Comparison of ENCODE assay signal across 8 cellular contexts in genomic region chr10:100728928-100729876, GRCh38. TPM values are rescaled to one million over a fixed set of nuclear protein-coding genes. Genes with fewer than 3 reads are reported as not detected.
DNase-seq lines count a peak whose midpoint lies in the region; ATAC-seq and TF ChIP-seq lines count a peak whose summit lies in the region.

No MANE protein-coding gene starts in this region.

- H3K9me3 ChIP-seq in OCI-LY1 (ENCODE audit: low read length) = no peaks in the 10 kb centered on the region
- no peaks in the 10 kb centered on the region for H3K9me3 ChIP-seq in prostate gland

- H3K4me3 ChIP-seq in OCI-LY1 (ENCODE audit: low read depth, low read length, poor library complexity, severe bottlenecking) (no peak overlapping the region), prostate gland (no peak overlapping the region)

- no peak overlapping the region for H3K4me2 ChIP-seq in OCI-LY1 (ENCODE audit: low read length)

- H3K4me3 Mint-ChIP-seq in osteocyte (ENCODE audit: unreplicated experiment) = peak overlapping the region; percentile 76

- peaks cover 31% of the 10 kb centered on the region for H3K4me1 Mint-ChIP-seq in osteocyte (ENCODE audit: unreplicated experiment)

- no peaks in the 10 kb centered on the region for H3K36me3 Mint-ChIP-seq in osteocyte (ENCODE audit: unreplicated experiment)

- TF ChIP-seq CTCF in OCI-LY1 (IDR thresholded peaks at IDR 0.05; ENCODE audit: low read length) = peak; percentile 11; the same call in 1 of the 2 replicates
- peak; percentile 45 for TF ChIP-seq CTCF in osteocyte (IDR thresholded peaks at IDR 0.05)
- peak in 1 of 4 experiments; percentile 11 for TF ChIP-seq CTCF in prostate gland (IDR thresholded peaks at IDR 0.05)

- ATAC-seq in GM19351 (IDR thresholded peaks at IDR 0.05; ENCODE audit: unreplicated experiment) (no peak), HG02885 (IDR thresholded peaks at IDR 0.05; ENCODE audit: poor library complexity, unreplicated experiment) (no peak)

- H3K36me3 ChIP-seq in OCI-LY1 (ENCODE audit: insufficient read depth, low read length) = no peaks in the 10 kb centered on the region
- no peaks in the 10 kb centered on the region for H3K36me3 ChIP-seq in prostate gland

- H3K27me3 ChIP-seq in OCI-LY1 (ENCODE audit: insufficient read depth, low read length) = no peaks in the 10 kb centered on the region
- peaks cover 56% of the 10 kb centered on the region for H3K27me3 ChIP-seq in prostate gland (replicated peaks; ENCODE audit: insufficient read depth)

- H3K9me2 ChIP-seq in OCI-LY1 (ENCODE audit: low read depth, low read length) = no peaks in the 10 kb centered on the region

- DNase-seq in stimulated activated CD4-positive, alpha-beta T cell treated with anti-CD3 and anti-CD28 coated beads, Interleukin-1b, Interleukin-23, amount 100 ng/mL, for 48 hours = peak; percentile 28
- DNase-seq in stimulated activated CD4-positive, alpha-beta T cell treated with anti-CD3 and anti-CD28 coated beads, Interleukin-4, amount 100 ng/mL, for 4 hours = no peak
- DNase-seq in dermis blood vessel endothelial cell = peak; percentile 39
- no peak for DNase-seq in osteocyte (ENCODE audit: extremely low spot score, unreplicated experiment)
- no peak for DNase-seq in prostate gland (ENCODE audit: low spot score)

- H4K20me1 ChIP-seq in OCI-LY1 (ENCODE audit: insufficient read depth, low read length) = no peaks in the 10 kb centered on the region

- H3K27ac Mint-ChIP-seq in osteocyte (ENCODE audit: unreplicated experiment) = no peak overlapping the region

- no peak overlapping the region for H3K9ac ChIP-seq in OCI-LY1 (ENCODE audit: low read length)

- intact Hi-C loops in prostate gland (cut with DNase I) = no loop called here

- 3% methylated on average over 39 of the region's 46 CpGs for WGBS in prostate gland

- H3K27me3 Mint-ChIP-seq in osteocyte (ENCODE audit: unreplicated experiment) = peaks cover 86% of the 10 kb centered on the region

- no peak overlapping the region for H3K27ac ChIP-seq in OCI-LY1 (ENCODE audit: low read depth, low read length, poor library complexity, severe bottlenecking)
- H3K27ac ChIP-seq in prostate gland = no peak overlapping the region

- no peaks in the 10 kb centered on the region for H3K79me2 ChIP-seq in OCI-LY1 (ENCODE audit: insufficient read depth, low read length)

- no peak overlapping the region for H2AFZ ChIP-seq in OCI-LY1 (ENCODE audit: low read length)

- H3F3A ChIP-seq in OCI-LY1 (ENCODE audit: insufficient read depth, low read length) = no peaks in the 10 kb centered on the region

- H3K4me1 ChIP-seq in OCI-LY1 (ENCODE audit: insufficient read depth, low read length, severe bottlenecking) = peaks cover 6% of the 10 kb centered on the region
- peaks cover 13% of the 10 kb centered on the region for H3K4me1 ChIP-seq in prostate gland (replicated peaks)

- no peak for TF ChIP-seq POLR2A in prostate gland (IDR thresholded peaks at IDR 0.05)

- H3K9me3 Mint-ChIP-seq in osteocyte (ENCODE audit: unreplicated experiment) = no peaks in the 10 kb centered on the region

RNA-seq across cellular contexts. Expression of gene PAX2, which starts 16.2 kb away (rescaled TPM):
- total RNA-seq in dermis blood vessel endothelial cell = 0.14 and 0.51 TPM in 2 replicates
- total RNA-seq in osteocyte = 0.30 and 1.4 TPM in 2 replicates
- total RNA-seq in prostate gland = under 1 TPM in 1 of 2 donors, not detected in 1; 0.91 TPM

Comparison
In these comparisons a context has a peak if more than half of its experiments do, and no peak if none do; other contexts are left out.
1. DNase-seq: peak in stimulated activated CD4-positive, alpha-beta T cell treated with anti-CD3 and anti-CD28 coated beads, Interleukin-1b, Interleukin-23, amount 100 ng/mL, for 48 hours (single experiment) and dermis blood vessel endothelial cell (single experiment); none in stimulated activated CD4-positive, alpha-beta T cell treated with anti-CD3 and anti-CD28 coated beads, Interleukin-4, amount 100 ng/mL, for 4 hours (0 of 2), osteocyte (single experiment) and prostate gland (single experiment).